Comparison of ENCODE assay signal across 8 cellular contexts in genomic region chr7:23474829-23475578, GRCh38. TPM values are rescaled to one million over a fixed set of nuclear protein-coding genes. Genes with fewer than 3 reads are reported as not detected.
A peak's percentile ranks its signal among the peaks of the same experiment; 100 is the strongest.
DNase-seq lines count a peak whose midpoint lies in the region; ATAC-seq and TF ChIP-seq lines count a peak whose summit lies in the region.
"Had no signal": no experiment of that assay in that cellular context is flagged by ENCODE, and none has a peak within 500 bp of the region (broad histone marks: within the 10 kb centered on the region; RNA-seq: fewer than 3 reads in every experiment).

No MANE protein-coding gene starts in this region.

- peak overlapping the region; percentile 90 for H3K4me3 ChIP-seq in GM08714 (ENCODE audit: low read length)
- H3K4me3 ChIP-seq in neural progenitor cell: peak overlapping the region; percentile 94

- no peak for TF ChIP-seq CTCF in neural progenitor cell (IDR thresholded peaks at IDR 0.05)
- no peak for TF ChIP-seq CTCF in omental fat pad (IDR thresholded peaks at IDR 0.05)

- intact Hi-C loops in posterior cingulate gyrus (cut with DNase I): no loop called here

- H3F3A ChIP-seq in neural progenitor cell (ENCODE audit: low read depth): peaks cover 65% of the 10 kb centered on the region

- DNase-seq in M059J (ENCODE audit: low read depth) (peak; percentile 18), neural progenitor cell (ENCODE audit: low spot score) (no peak), omental fat pad (ENCODE audit: low spot score) (no peak), posterior cingulate gyrus (no peak)
- DNase-seq in central memory CD8-positive, alpha-beta T cell (ENCODE audit: low spot score in 2 of 2): no peak
- DNase-seq: activated CD4-positive, alpha-beta T cell treated with anti-CD3 and anti-CD28 coated beads for 1 hour had no signal

- H3K79me2 ChIP-seq in neural progenitor cell (ENCODE audit: low read depth): peaks cover 84% of the 10 kb centered on the region

- no peaks in the 10 kb centered on the region for H3K9me3 Mint-ChIP-seq in central memory CD8-positive, alpha-beta T cell
- H3K9me3 Mint-ChIP-seq in neural progenitor cell: peaks cover 1% of the 10 kb centered on the region

- peak overlapping the region; percentile 95 for H3K4me2 ChIP-seq in neural progenitor cell

- H3K9ac ChIP-seq in neural progenitor cell: peak overlapping the region; percentile 67

- peak overlapping the region; percentile 47 for H3K4me3 Mint-ChIP-seq in central memory CD8-positive, alpha-beta T cell
- peak overlapping the region; percentile 93 for H3K4me3 Mint-ChIP-seq in neural progenitor cell

- ATAC-seq in central memory CD8-positive, alpha-beta T cell (replicated peaks; ENCODE audit: extremely low read depth, poor library complexity, severe bottlenecking): no peak
- ATAC-seq in omental fat pad (ENCODE audit: low FRiP score) (no peak), HG03565 (IDR thresholded peaks at IDR 0.05; ENCODE audit: unreplicated experiment) (no peak)

- peak overlapping the region; percentile 98 for H3K27ac ChIP-seq in neural progenitor cell

- H3K4me1 Mint-ChIP-seq in central memory CD8-positive, alpha-beta T cell: peaks cover 10% of the 10 kb centered on the region
- peaks cover 22% of the 10 kb centered on the region for H3K4me1 Mint-ChIP-seq in neural progenitor cell

- no peaks in the 10 kb centered on the region for H3K36me3 ChIP-seq in neural progenitor cell

- H3K27me3 ChIP-seq in neural progenitor cell: no peaks in the 10 kb centered on the region

- peaks cover 34% of the 10 kb centered on the region for H3K4me1 ChIP-seq in neural progenitor cell

- H4K20me1 ChIP-seq in neural progenitor cell (ENCODE audit: low read depth): no peaks in the 10 kb centered on the region

- H3K27me3 Mint-ChIP-seq in central memory CD8-positive, alpha-beta T cell: peaks cover 81% of the 10 kb centered on the region
- peaks cover 2% of the 10 kb centered on the region for H3K27me3 Mint-ChIP-seq in neural progenitor cell (ENCODE audit: insufficient read depth, low read depth)

- no peaks in the 10 kb centered on the region for H3K9me3 ChIP-seq in neural progenitor cell (ENCODE audit: low read depth)

- no peak overlapping the region for H2AFZ ChIP-seq in neural progenitor cell (replicated peaks)

- peak overlapping the region; percentile 13 for H3K27ac Mint-ChIP-seq in central memory CD8-positive, alpha-beta T cell (ENCODE audit: low read depth)
- H3K27ac Mint-ChIP-seq in neural progenitor cell: peak overlapping the region; percentile 88

- H3K36me3 Mint-ChIP-seq in central memory CD8-positive, alpha-beta T cell (ENCODE audit: insufficient read depth): peaks cover 23% of the 10 kb centered on the region
- H3K36me3 Mint-ChIP-seq in neural progenitor cell: peaks cover 1% of the 10 kb centered on the region

RNA-seq across cellular contexts. Expression of gene IGF2BP3, which starts 4.7 kb away (rescaled TPM):
- 50.6 and 76.9 TPM in 2 replicates for total RNA-seq in M059J (2014; rRNA removed; shearing (Covaris generic))
- total RNA-seq in neural progenitor cell (ENCODE audit: low replicate concordance): 172 and 242 TPM in 2 replicates
- 1 to 10 TPM in 2 of 4 donors, under 1 TPM in 2; 0.32 to 2.3 (median 1.4) TPM for total RNA-seq in omental fat pad

RNA-seq across cellular contexts. Expression of gene TRA2A, which starts 56.8 kb away (rescaled TPM):
- total RNA-seq in M059J (2014; rRNA removed; shearing (Covaris generic)): 27.5 and 31.6 TPM in 2 replicates
- total RNA-seq in neural progenitor cell (ENCODE audit: low replicate concordance): 81.9 and 126 TPM in 2 replicates
- 10 to 100 TPM; 33.5 to 59.7 (median 40.7) TPM for total RNA-seq in omental fat pad

Comparison
In these comparisons a context has a peak if more than half of its experiments do, and no peak if none do; other contexts are left out.
1. RNA of gene IGF2BP3, which starts 4.7 kb away (total RNA-seq): 172 to 242 TPM in neural progenitor cell and 50.6 to 76.9 TPM in M059J; 0.32 to 2.3 TPM in omental fat pad; every median in the first group is over 10 times any median in the second.